In the genomic region with DNA sequence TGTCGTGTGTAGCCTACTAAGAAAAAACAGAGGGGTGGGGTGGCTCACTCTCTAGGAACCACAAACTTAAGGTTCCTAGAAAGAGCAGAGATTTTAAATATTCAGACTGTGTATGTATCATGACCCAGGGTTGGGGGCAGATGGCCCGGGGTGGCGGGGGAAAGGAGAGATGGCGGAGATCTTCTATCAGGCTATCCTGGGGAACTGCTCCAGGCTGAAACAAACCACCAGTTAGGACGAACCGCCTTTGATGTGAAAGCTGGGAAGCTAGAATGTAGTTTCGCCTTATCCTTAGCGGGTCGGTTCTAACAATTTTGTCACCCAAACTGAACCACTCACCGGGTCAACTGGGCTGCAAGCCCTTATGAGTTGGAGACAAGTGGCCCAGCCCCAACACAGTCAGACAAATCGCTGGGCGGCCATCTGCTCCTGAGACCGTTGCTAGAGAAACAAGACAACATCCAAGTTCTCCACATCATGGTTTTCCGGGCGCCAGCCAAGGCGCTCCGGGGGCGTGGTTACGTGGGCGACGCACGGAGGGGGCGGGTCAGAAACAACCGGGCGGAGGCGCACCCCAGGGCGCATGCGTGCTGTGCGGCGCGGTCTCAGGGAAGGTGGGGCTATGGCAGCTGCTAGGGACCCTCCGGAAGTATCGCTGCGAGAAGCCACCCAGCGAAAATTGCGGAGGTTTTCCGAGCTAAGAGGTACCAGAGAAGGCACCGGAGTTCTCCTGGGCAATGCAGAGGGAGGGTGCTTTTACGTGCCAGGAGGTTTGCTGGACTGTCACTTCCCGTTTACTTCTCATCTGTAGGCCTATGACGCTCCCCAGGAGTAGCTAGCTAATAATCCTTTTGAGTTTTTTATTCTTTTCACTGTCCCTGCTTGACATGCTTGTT, we compare ENCODE assay signal across 8 cellular contexts. TPM values are rescaled to one million over a fixed set of nuclear protein-coding genes. Genes with fewer than 3 reads are reported as not detected.
DNase-seq lines count a peak whose midpoint lies in the region; ATAC-seq lines count a peak whose summit lies in the region.

FPGT (plus strand) TSS at position 586 of the 896 bp plus-strand sequence; CDS start at position 623, 37 bp downstream.
A gene with protein sequence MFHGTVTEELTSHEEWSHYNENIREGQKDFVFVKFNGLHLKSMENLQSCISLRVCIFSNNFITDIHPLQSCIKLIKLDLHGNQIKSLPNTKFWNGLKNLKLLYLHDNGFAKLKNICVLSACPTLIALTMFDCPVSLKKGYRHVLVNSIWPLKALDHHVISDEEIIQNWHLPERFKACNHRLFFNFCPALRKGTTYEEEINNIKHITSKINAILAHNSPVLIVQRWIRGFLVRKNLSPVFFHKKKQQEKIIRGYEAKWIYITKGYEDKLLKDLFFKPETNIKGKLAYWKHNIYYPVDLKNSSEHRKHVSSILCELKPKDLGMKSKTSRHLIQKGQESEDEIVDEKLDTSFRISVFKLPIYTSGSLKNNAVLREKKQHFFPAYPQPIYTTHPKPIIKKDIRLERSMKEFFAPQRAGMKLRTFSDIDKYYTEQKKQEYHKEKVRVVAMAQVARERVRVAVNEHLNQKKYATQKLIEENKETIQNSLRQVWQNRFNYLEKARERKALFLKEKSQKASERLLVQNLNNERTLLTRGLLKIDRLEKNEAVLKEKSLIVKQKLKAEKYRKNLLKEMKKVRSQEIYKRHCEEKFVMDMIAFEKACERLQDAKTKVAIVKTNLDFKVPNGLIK (minus strand): TSS at position 520 of the 896 bp plus-strand sequence. CDS start 14,492 bp downstream, outside the sequence.

- H3K9me3 Mint-ChIP-seq in effector memory CD8-positive, alpha-beta T cell, result no peaks in the 10 kb centered on the region

- peak; percentile 94 for ATAC-seq in GM21367 (IDR thresholded peaks at IDR 0.05; ENCODE audit: unreplicated experiment)
- ATAC-seq in effector memory CD8-positive, alpha-beta T cell (replicated peaks), result peak; percentile 90

- peak within 1 kb of the TSS; percentile 91 to 97 for H3K4me3 Mint-ChIP-seq in effector memory CD8-positive, alpha-beta T cell

- H3K36me3 Mint-ChIP-seq in effector memory CD8-positive, alpha-beta T cell (ENCODE audit: insufficient read depth), result peaks cover 19% of the 10 kb centered on the region

- no peaks in the 10 kb centered on the region for H3K27me3 Mint-ChIP-seq in effector memory CD8-positive, alpha-beta T cell

- peaks cover 9 to 21% of the 10 kb centered on the region in 2 donors for H3K4me1 Mint-ChIP-seq in effector memory CD8-positive, alpha-beta T cell (ENCODE audit: low read depth in 2 of 2)

- peak within 1 kb of the TSS; percentile 95 to 99 for H3K27ac Mint-ChIP-seq in effector memory CD8-positive, alpha-beta T cell

- peak; percentile 92 for DNase-seq in COR-L47 (lab: John Stamatoyannopoulos, UW)
- peak; percentile 94 for DNase-seq in HT1080 (ENCODE audit: low read depth)
- peak; percentile 93 to 98 for DNase-seq in NOMO-1 (lab: John Stamatoyannopoulos, UW; ENCODE audit: unreplicated experiment in 2 of 2)
- DNase-seq in activated CD8-positive, alpha-beta memory T cell treated with anti-CD3 and anti-CD28 coated beads for 48 hours (ENCODE audit: low read depth in 2 of 3, low spot score in 2 of 3), result peak; percentile 86 to 93 (median 91)
- DNase-seq in effector memory CD8-positive, alpha-beta T cell, result peak; percentile 95 to 96 (median 96)
- peak; percentile 97 for DNase-seq in medulla oblongata (ENCODE audit: extremely low spot score)
- DNase-seq in stimulated activated CD4-positive, alpha-beta T cell treated with anti-CD3 and anti-CD28 coated beads, TNF-alpha, amount 100 ng/mL, for 48 hours (ENCODE audit: low read depth in 3 of 3), result peak; percentile 90 to 93 (median 93)

RNA-seq across cellular contexts. Expression of gene FPGT, which starts in this region (rescaled TPM):
- 8.8 and 9.2 TPM in 2 replicates for total RNA-seq in HT1080 (2014; rRNA removed; shearing (Covaris generic))
- polyA plus RNA-seq in HT1080 (2015; cell fraction: cytosol; rRNA removed), result 11.0 and 11.2 TPM in 2 replicates
- 13.9 and 15.8 TPM in 2 replicates for polyA plus RNA-seq in HT1080 (2015; cell fraction: nucleus; rRNA removed)

RNA-seq across cellular contexts. Expression of the second gene that starts in this region (rescaled TPM):
- total RNA-seq in HT1080 (2014; rRNA removed; shearing (Covaris generic)), result 0.50 and 0.53 TPM in 2 replicates
- 0.26 and 1.3 TPM in 2 replicates for polyA plus RNA-seq in HT1080 (2015; cell fraction: cytosol; rRNA removed)
- polyA plus RNA-seq in HT1080 (2015; cell fraction: nucleus; rRNA removed), result 0.41 and 1.0 TPM in 2 replicates

Comparison
In these comparisons a context has a peak if more than half of its experiments do, and no peak if none do; other contexts are left out.
1. Peak in every context shown above with its lines: DNase-seq and ATAC-seq.